7 cellular contexts compared by ENCODE assay signal in genomic region chr3:147257972-147258371, GRCh38.
"Had no signal": no experiment of that assay in that cellular context is flagged by ENCODE, and none has a peak within 500 bp of the region (broad histone marks: within the 10 kb centered on the region; RNA-seq: fewer than 3 reads in every experiment).

No MANE protein-coding gene starts in this region.

- ATAC-seq: GM23338, HepG2 had no signal

- DNase-seq: H9, HCEC 1CT had no signal

- FAIRE-seq: H1, H54, HepG2 had no signal

- H2AFZ ChIP-seq: GM23338 had no signal

- H3K4me3 ChIP-seq: GM23338 had no signal

- H3K27ac ChIP-seq: HL-60 had no signal

- H3K4me2 ChIP-seq: GM23338 had no signal
